ENCODE assay signal across 9 cellular contexts in the genomic region with DNA sequence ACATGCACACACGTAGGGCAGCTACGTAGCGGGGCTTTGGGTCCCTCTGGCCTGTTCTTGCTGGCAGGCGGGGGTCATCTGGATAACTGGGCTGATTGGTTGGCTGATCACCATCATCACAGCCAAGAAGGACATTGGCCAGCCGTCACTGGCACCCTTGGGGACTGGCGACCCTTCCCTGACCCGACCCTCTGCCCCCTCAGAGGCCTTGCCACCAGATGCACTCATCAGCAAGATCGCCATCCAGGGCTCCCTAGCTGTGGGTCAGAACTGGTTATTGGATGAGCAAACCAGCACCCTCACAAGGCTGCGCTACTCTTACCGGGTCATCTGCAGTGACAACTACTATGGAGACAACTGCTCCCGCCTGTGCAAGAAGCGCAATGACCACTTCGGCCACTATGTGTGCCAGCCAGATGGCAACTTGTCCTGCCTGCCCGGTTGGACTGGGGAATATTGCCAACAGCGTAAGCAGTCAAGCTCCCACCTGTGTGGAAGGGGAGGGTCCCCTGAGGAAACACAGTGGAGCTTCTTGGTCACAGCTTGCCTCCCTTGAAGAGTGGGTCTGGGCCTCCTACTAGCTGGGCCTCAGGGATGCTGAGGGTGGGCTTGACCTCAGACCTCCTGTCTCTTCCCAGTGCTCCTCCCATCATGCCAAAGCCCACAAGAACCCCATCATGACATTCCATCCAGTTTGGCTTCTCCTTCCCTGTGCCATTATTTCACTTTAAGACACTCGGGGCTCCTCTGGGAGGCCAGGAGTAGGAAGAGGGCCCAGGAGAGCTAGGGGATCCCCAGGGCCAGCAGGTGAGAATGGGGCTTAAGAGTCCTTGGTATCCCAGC. TPM values are rescaled to one million over a fixed set of nuclear protein-coding genes. Genes with fewer than 3 reads are reported as not detected.
DNase-seq lines count a peak whose midpoint lies in the region; ATAC-seq and TF ChIP-seq lines count a peak whose summit lies in the region.
"Had no signal": no experiment of that assay in that cellular context is flagged by ENCODE, and none has a peak within 500 bp of the region (broad histone marks: within the 10 kb centered on the region; RNA-seq: fewer than 3 reads in every experiment).

No MANE protein-coding gene starts in this region.

- H3F3A ChIP-seq in PC-3 (ENCODE audit: low read length, unreplicated experiment) = no peaks in the 10 kb centered on the region

- BruUV-seq in PC-3 (replicated peaks; lab: Mats Ljungman, UMichigan) = no TSS peak

- POLR2A ChIA-PET in PC-3 (lab: Charles Lee; ENCODE audit: unreplicated experiment) = no interaction called here

- peak; percentile 22 for DNase-seq in COR-L47 (lab: John Stamatoyannopoulos, UW)
- DNase-seq in PC-3 = no peak
- DNase-seq in hepatocyte (ENCODE audit: low spot score) = no peak
- no peak for DNase-seq in activated CD8-positive, alpha-beta memory T cell treated with anti-CD3 and anti-CD28 coated beads, Interleukin-2, amount 50 U/mL, for 48 hours
- DNase-seq in AML-193 (lab: John Stamatoyannopoulos, UW) = no peak
- DNase-seq in COLO829 (ENCODE audit: low spot score) = no peak
- no peak for DNase-seq in mesenteric fat pad (ENCODE audit: low spot score)
- DNase-seq: cerebellar nuclear complex had no signal

- no peak for ATAC-seq in PC-3

- intact Hi-C loops in PC-3 (cut with micrococcal nuclease) = loop anchor here (10.0 kb wide), 1 partner anchor 253 kb away; no protein-coding TSS in a partner anchor

- TF ChIP-seq CTCF in PC-3 (conservative IDR thresholded peaks at IDR 0.05; ENCODE audit: low read depth, low read length) (no peak), hepatocyte (IDR thresholded peaks at IDR 0.05; ENCODE audit: poor library complexity) (no peak)

- H3K27me3 ChIP-seq in PC-3 (ENCODE audit: low read length) = peaks cover 21% of the 10 kb centered on the region
- peaks cover 31% of the 10 kb centered on the region for H3K27me3 ChIP-seq in hepatocyte
- H3K27me3 ChIP-seq in rectal smooth muscle tissue (ENCODE audit: control insufficient read depth, insufficient read depth, low read length) = peaks cover 25% of the 10 kb centered on the region

- WGBS in hepatocyte (ENCODE audit: low lambda C conversion rate, missing lambda C conversion rate) = 88% methylated on average over 16 of the region's 16 CpGs

- H3K27ac ChIP-seq in PC-3 (ENCODE audit: low read length) (no peak overlapping the region), hepatocyte (peak overlapping the region; percentile 85), rectal smooth muscle tissue (ENCODE audit: low read depth, low read length) (no peak overlapping the region)

- H3K9me2 ChIP-seq in PC-3 (replicated peaks; ENCODE audit: low read length) = no peaks in the 10 kb centered on the region
- H3K9me2 ChIP-seq in hepatocyte (replicated peaks; ENCODE audit: insufficient read depth) = no peaks in the 10 kb centered on the region

- H4K20me1 ChIP-seq in PC-3 (ENCODE audit: low read length) (no peaks in the 10 kb centered on the region), hepatocyte (ENCODE audit: insufficient read depth, poor library complexity, severe bottlenecking) (peaks cover 3% of the 10 kb centered on the region)

- no peaks in the 10 kb centered on the region for H3K36me3 ChIP-seq in PC-3 (ENCODE audit: low read depth, low read length)
- no peaks in the 10 kb centered on the region for H3K36me3 ChIP-seq in hepatocyte (replicated peaks; ENCODE audit: insufficient read depth, low read depth)
- H3K36me3 ChIP-seq in rectal smooth muscle tissue (ENCODE audit: control insufficient read depth, insufficient read depth, low read length) = peaks cover 4% of the 10 kb centered on the region

- H3K4me1 ChIP-seq in PC-3 (ENCODE audit: insufficient read depth, low read length) = peaks cover 49% of the 10 kb centered on the region
- peaks cover 65% of the 10 kb centered on the region for H3K4me1 ChIP-seq in hepatocyte (ENCODE audit: insufficient read depth)
- peaks cover 6% of the 10 kb centered on the region for H3K4me1 ChIP-seq in rectal smooth muscle tissue (ENCODE audit: control insufficient read depth, insufficient read depth, low read length)

- CTCF ChIA-PET in PC-3 (lab: Charles Lee) = interaction anchor here (1.2 to 2.0 kb wide), 2 partner anchors 26 to 87 kb away, joined by 9 to 16 read pairs; no protein-coding TSS in a partner anchor

- H2AFZ ChIP-seq in PC-3 (ENCODE audit: low read length) (no peak overlapping the region), hepatocyte (no peak overlapping the region)

- no peaks in the 10 kb centered on the region for H3K9me3 ChIP-seq in PC-3 (ENCODE audit: low read length)
- H3K9me3 ChIP-seq in hepatocyte (ENCODE audit: low read depth) = no peaks in the 10 kb centered on the region

- H3K9ac ChIP-seq in PC-3 (ENCODE audit: low read length) (no peak overlapping the region), rectal smooth muscle tissue (ENCODE audit: low read length) (no peak overlapping the region)

- H3K79me2 ChIP-seq in PC-3 (ENCODE audit: low read length) (no peaks in the 10 kb centered on the region), hepatocyte (no peaks in the 10 kb centered on the region)

- peak overlapping the region; percentile 97 for H3K4me2 ChIP-seq in PC-3 (ENCODE audit: low read length)
- peak overlapping the region; percentile 99 for H3K4me2 ChIP-seq in hepatocyte

- H3K4me3 ChIP-seq in PC-3 (ENCODE audit: low read length) (peak overlapping the region; percentile 76; the same call in 1 of the 2 replicates), hepatocyte (no peak overlapping the region), rectal smooth muscle tissue (ENCODE audit: low read length) (peak overlapping the region; percentile 79)

RNA-seq across cellular contexts. Expression of a gene that starts 2.4 kb away (rescaled TPM):
- total RNA-seq in PC-3 (2014; rRNA removed) (2.2 and 2.9 TPM in 2 replicates), hepatocyte (2.3 and 2.8 TPM in 2 replicates), mesenteric fat pad (15.2 TPM)
- 1.1 TPM in 1 of 2 replicates, not detected in the other for polyA plus RNA-seq in hepatocyte

RNA-seq across cellular contexts. Expression of a gene that starts 21.8 kb away (rescaled TPM):
- total RNA-seq in PC-3 (2014; rRNA removed) (6.2 and 13.3 TPM in 2 replicates), hepatocyte (22.1 and 26.8 TPM in 2 replicates), mesenteric fat pad (2.4 TPM)
- 15.6 and 16.2 TPM in 2 replicates for polyA plus RNA-seq in hepatocyte

RNA-seq across cellular contexts. Expression of a gene that starts 37.3 kb away (rescaled TPM):
- total RNA-seq in PC-3 (2014; rRNA removed) (37.6 and 39.5 TPM in 2 replicates), hepatocyte (38.3 and 40.1 TPM in 2 replicates), mesenteric fat pad (29.3 TPM)
- 34.6 and 40.3 TPM in 2 replicates for polyA plus RNA-seq in hepatocyte

RNA-seq across cellular contexts. Expression of a gene that starts 57.5 kb away (rescaled TPM):
- total RNA-seq in PC-3 (2014; rRNA removed) (39.5 and 52.2 TPM in 2 replicates), hepatocyte (1.2 and 1.7 TPM in 2 replicates), mesenteric fat pad (not detected)
- polyA plus RNA-seq in hepatocyte = 5.7 and 6.1 TPM in 2 replicates
